In genomic region chr11:134751161-134751560, GRCh38 we compare ENCODE assay signal across 22 cellular contexts.
"Had no signal": no experiment of that assay in that cellular context is flagged by ENCODE, and none has a peak within 500 bp of the region (broad histone marks: within the 10 kb centered on the region; RNA-seq: fewer than 3 reads in every experiment).

No MANE protein-coding gene starts in this region.

- H3K4me3 ChIP-seq: colonic mucosa, heart left ventricle, left ventricle myocardium inferior, testis, transverse colon had no signal

- ATAC-seq: activated CD4-positive, CD25-positive, alpha-beta regulatory T cell treated with anti-CD3 and anti-CD28 coated beads, Interleukin-2, amount 50 U/mL, for 24 hours; activated T-cell treated with anti-CD3 and anti-CD28 coated beads, Interleukin-2, amount 50 U/mL, for 72 hours; esophagus mucosa; foreskin keratinocyte; heart left ventricle; naive thymus-derived CD4-positive, alpha-beta T cell; stimulated activated naive CD8-positive, alpha-beta T cell treated with anti-CD3 and anti-CD28 coated beads, Interleukin-15, Interleukin-2, amounts not matched to agents 100 U/mL and 50 U/mL, for 24 hours had no signal

- H3K36me3 ChIP-seq: colonic mucosa, heart left ventricle, left ventricle myocardium inferior, transverse colon had no signal

- H3K27ac ChIP-seq: colonic mucosa, foreskin keratinocyte, heart left ventricle, left ventricle myocardium inferior, testis, transverse colon, VCaP had no signal

- DNase-seq: activated CD4-positive, alpha-beta memory T cell treated with anti-CD3 and anti-CD28 coated beads for 36 hours; activated CD4-positive, alpha-beta T cell treated with anti-CD3 and anti-CD28 coated beads, Interleukin-2, amount 10 ng/mL, durations not matched to agents 24 days and 14 days; activated naive CD4-positive, alpha-beta T cell treated with Interleukin-2 at 50 U/mL for 16 hours; activated T-cell treated with anti-CD3 and anti-CD28 coated beads for 4 hours; activated T-cell treated with anti-CD3 and anti-CD28 coated beads, Interleukin-2, amount 50 U/mL, for 72 hours; anterior cingulate cortex; colonic mucosa; foreskin keratinocyte; kidney glomerular epithelial cell; left ventricle myocardium inferior; naive thymus-derived CD4-positive, alpha-beta T cell; stimulated activated CD4-positive, alpha-beta T cell treated with anti-CD3 and anti-CD28 coated beads, Interleukin-12 subunit alpha, Interleukin-12 subunit beta, amount 100 ng/mL, for 4 hours; stimulated activated CD4-positive, alpha-beta T cell treated with anti-CD3 and anti-CD28 coated beads, Interleukin-4, amount 100 ng/mL, for 1 hour; stimulated activated naive CD8-positive, alpha-beta T cell treated with anti-CD3 and anti-CD28 coated beads, Interleukin-15, Interleukin-2, amounts not matched to agents 100 U/mL and 50 U/mL, for 24 hours; SW 1271; T-helper 9 cell; testis; transverse colon had no signal

- H3K27me3 ChIP-seq: colonic mucosa, foreskin keratinocyte, testis had no signal

- H3K9me3 ChIP-seq: colonic mucosa, testis, transverse colon had no signal

- H3K4me1 ChIP-seq: colonic mucosa, foreskin keratinocyte, heart left ventricle, left ventricle myocardium inferior, transverse colon had no signal
